Comparison of ENCODE assay signal across 21 cellular contexts in genomic region chr4:36227913-36228312, GRCh38. TPM values are rescaled to one million over a fixed set of nuclear protein-coding genes. Genes with fewer than 3 reads are reported as not detected.
DNase-seq lines count a peak whose midpoint lies in the region; ATAC-seq and TF ChIP-seq lines count a peak whose summit lies in the region.
"Had no signal": no experiment of that assay in that cellular context is flagged by ENCODE, and none has a peak within 500 bp of the region (broad histone marks: within the 10 kb centered on the region; RNA-seq: fewer than 3 reads in every experiment).

No MANE protein-coding gene starts in this region.

- no peaks in the 10 kb centered on the region for H3F3A ChIP-seq in OCI-LY1 (ENCODE audit: insufficient read depth, low read length)

- H3K4me1 ChIP-seq in OCI-LY1 (ENCODE audit: insufficient read depth, low read length, severe bottlenecking), result peaks cover 63% of the 10 kb centered on the region

- H3K27me3 ChIP-seq in OCI-LY1 (ENCODE audit: insufficient read depth, low read length) (no peaks in the 10 kb centered on the region), dorsolateral prefrontal cortex (no peaks in the 10 kb centered on the region)

- TF ChIP-seq CTCF in OCI-LY1 (IDR thresholded peaks at IDR 0.05; ENCODE audit: low read length), result no peak
- no peak for TF ChIP-seq CTCF in dorsolateral prefrontal cortex (IDR thresholded peaks at IDR 0.05 in 54 of 56, conservative IDR thresholded peaks at IDR 0.05 in 2 of 56; ENCODE audit: low read depth in 1 of 56, partially characterized antibody in 56 of 56)
- no peak for TF ChIP-seq CTCF in nephron progenitor cell (IDR thresholded peaks at IDR 0.05)

- H4K20me1 ChIP-seq in OCI-LY1 (ENCODE audit: insufficient read depth, low read length), result no peaks in the 10 kb centered on the region

- no peaks in the 10 kb centered on the region for H3K9me2 ChIP-seq in OCI-LY1 (ENCODE audit: low read depth, low read length)

- no peaks in the 10 kb centered on the region for H3K9me3 ChIP-seq in OCI-LY1 (ENCODE audit: low read length)

- H2AFZ ChIP-seq in OCI-LY1 (ENCODE audit: low read length), result no peak overlapping the region

- H3K27ac Mint-ChIP-seq in activated naive CD4-positive, alpha-beta T cell treated with anti-CD3 and anti-CD28 coated beads for 36 hours, result peak overlapping the region; percentile 0
- no peak overlapping the region for H3K27ac Mint-ChIP-seq in activated naive CD4-positive, alpha-beta T cell treated with anti-CD3 and anti-CD28 coated beads, Interleukin-2, amount 10 ng/mL, durations not matched to agents 7 days and 5 days
- no peak overlapping the region for H3K27ac Mint-ChIP-seq in nephron progenitor cell

- CTCF ChIA-PET in activated naive CD4-positive, alpha-beta T cell treated with anti-CD3 and anti-CD28 coated beads for 36 hours (lab: Charles Lee), result interaction anchor here (0.6 to 1.3 kb wide), 2 partner anchors 17 to 246 kb away, joined by 3 to 4 read pairs; partner anchors contain the start of gene ARAP2
- CTCF ChIA-PET in activated naive CD4-positive, alpha-beta T cell treated with anti-CD3 and anti-CD28 coated beads, Interleukin-2, amount 10 ng/mL, durations not matched to agents 7 days and 5 days (lab: Charles Lee), result interaction anchor here (1.0 kb wide), 1 partner anchor 17 kb away, joined by 3 read pairs; the partner anchor contains the start of gene ARAP2

- H3K4me2 ChIP-seq in OCI-LY1 (ENCODE audit: low read length), result peak overlapping the region; percentile 12; the same call in 1 of the 2 replicates

- peaks cover 4% of the 10 kb centered on the region for H3K9me3 Mint-ChIP-seq in activated naive CD4-positive, alpha-beta T cell treated with anti-CD3 and anti-CD28 coated beads for 36 hours
- peaks cover 3% of the 10 kb centered on the region for H3K9me3 Mint-ChIP-seq in activated naive CD4-positive, alpha-beta T cell treated with anti-CD3 and anti-CD28 coated beads, Interleukin-2, amount 10 ng/mL, durations not matched to agents 7 days and 5 days
- H3K9me3 Mint-ChIP-seq in nephron progenitor cell, result no peaks in the 10 kb centered on the region

- no peak overlapping the region for H3K9ac ChIP-seq in OCI-LY1 (ENCODE audit: low read length)

- H3K4me3 ChIP-seq in OCI-LY1 (ENCODE audit: low read depth, low read length, poor library complexity, severe bottlenecking), result no peak overlapping the region
- peak overlapping the region in 49 of 59 donors; percentile 1 to 55 (median 31) for H3K4me3 ChIP-seq in dorsolateral prefrontal cortex

- no peak for ATAC-seq in GM21717 (IDR thresholded peaks at IDR 0.05; ENCODE audit: unreplicated experiment)

- peaks cover 27% of the 10 kb centered on the region; the same call in 1 of the 2 replicates for H3K36me3 ChIP-seq in OCI-LY1 (ENCODE audit: insufficient read depth, low read length)

- H3K36me3 Mint-ChIP-seq in activated naive CD4-positive, alpha-beta T cell treated with anti-CD3 and anti-CD28 coated beads for 36 hours (ENCODE audit: low read depth), result peaks cover 9% of the 10 kb centered on the region
- H3K36me3 Mint-ChIP-seq in activated naive CD4-positive, alpha-beta T cell treated with anti-CD3 and anti-CD28 coated beads, Interleukin-2, amount 10 ng/mL, durations not matched to agents 7 days and 5 days, result peaks cover 36% of the 10 kb centered on the region
- H3K36me3 Mint-ChIP-seq in nephron progenitor cell (ENCODE audit: low read depth), result no peaks in the 10 kb centered on the region

- peaks cover 60% of the 10 kb centered on the region for H3K4me1 Mint-ChIP-seq in activated naive CD4-positive, alpha-beta T cell treated with anti-CD3 and anti-CD28 coated beads for 36 hours (ENCODE audit: low read depth)
- H3K4me1 Mint-ChIP-seq in activated naive CD4-positive, alpha-beta T cell treated with anti-CD3 and anti-CD28 coated beads, Interleukin-2, amount 10 ng/mL, durations not matched to agents 7 days and 5 days, result peaks cover 19% of the 10 kb centered on the region
- peaks cover 5% of the 10 kb centered on the region for H3K4me1 Mint-ChIP-seq in nephron progenitor cell

- H3K79me2 ChIP-seq in OCI-LY1 (ENCODE audit: insufficient read depth, low read length), result peaks cover 95% of the 10 kb centered on the region

- no peak overlapping the region for H3K4me3 Mint-ChIP-seq in activated naive CD4-positive, alpha-beta T cell treated with anti-CD3 and anti-CD28 coated beads for 36 hours
- H3K4me3 Mint-ChIP-seq in activated naive CD4-positive, alpha-beta T cell treated with anti-CD3 and anti-CD28 coated beads, Interleukin-2, amount 10 ng/mL, durations not matched to agents 7 days and 5 days, result no peak overlapping the region
- no peak overlapping the region for H3K4me3 Mint-ChIP-seq in nephron progenitor cell

- H3K27ac ChIP-seq in OCI-LY1 (ENCODE audit: low read depth, low read length, poor library complexity, severe bottlenecking) (no peak overlapping the region), dorsolateral prefrontal cortex (peak overlapping the region in 58 of 59 donors; percentile 7 to 99 (median 86)), temporal lobe (ENCODE audit: low read depth, low read length) (peak overlapping the region; percentile 14)
- H3K27ac ChIP-seq: C4-2B had no signal

- no peak for DNase-seq in activated naive CD4-positive, alpha-beta T cell treated with anti-CD3 and anti-CD28 coated beads for 36 hours
- no peak for DNase-seq in activated naive CD4-positive, alpha-beta T cell treated with anti-CD3 and anti-CD28 coated beads, Interleukin-2, amount 10 ng/mL, durations not matched to agents 7 days and 5 days
- DNase-seq in dorsolateral prefrontal cortex, result no peak
- no peak for DNase-seq in NCI-H2171 treated with DMSO at 0.1 percent for 48 hours (lab: John Stamatoyannopoulos, UW)
- no peak for DNase-seq in nephron progenitor cell
- DNase-seq: Calu3, DMS53, H7, IMR-90, Karpas-422, MM.1S, NCI-H1092 treated with DMSO at 0.1 percent for 48 hours, NCI-H2081 treated with DMSO at 0.1 percent for 48 hours, NCI-H510A treated with DMSO at 0.1 percent for 48 hours, NCI-H82 had no signal

- intact Hi-C loops in activated naive CD4-positive, alpha-beta T cell treated with anti-CD3 and anti-CD28 coated beads for 36 hours (cut with micrococcal nuclease), result no loop called here
- intact Hi-C loops in dorsolateral prefrontal cortex (cut with DNase I), result no loop called here

- no peaks in the 10 kb centered on the region for H3K27me3 Mint-ChIP-seq in activated naive CD4-positive, alpha-beta T cell treated with anti-CD3 and anti-CD28 coated beads for 36 hours (ENCODE audit: low read depth)
- no peaks in the 10 kb centered on the region for H3K27me3 Mint-ChIP-seq in activated naive CD4-positive, alpha-beta T cell treated with anti-CD3 and anti-CD28 coated beads, Interleukin-2, amount 10 ng/mL, durations not matched to agents 7 days and 5 days
- H3K27me3 Mint-ChIP-seq in nephron progenitor cell (ENCODE audit: low read depth, poor library complexity), result peaks cover under 1% of the 10 kb centered on the region

RNA-seq across cellular contexts. Expression of gene ARAP2, which starts 16.4 kb away (rescaled TPM):
- total RNA-seq in activated naive CD4-positive, alpha-beta T cell treated with anti-CD3 and anti-CD28 coated beads for 36 hours, result 10 to 100 TPM; 29.6 to 38.2 TPM
- total RNA-seq in dorsolateral prefrontal cortex (100 to 1,000 TPM in 119 of 120 experiments, 10 to 100 TPM in 1; 87.3 to 271 (median 162) TPM), temporal lobe (55.1 TPM)

RNA-seq across cellular contexts. Expression of gene DTHD1, which starts 53.5 kb away (rescaled TPM):
- under 1 TPM; 0.17 to 0.25 TPM for total RNA-seq in activated naive CD4-positive, alpha-beta T cell treated with anti-CD3 and anti-CD28 coated beads for 36 hours
- total RNA-seq in dorsolateral prefrontal cortex (1 to 10 TPM in 43 of 120 experiments, under 1 TPM in 69, not detected in 8; 0.13 to 4.1 (median 0.81) TPM), temporal lobe (0.74 TPM)
- total RNA-seq: A172, Calu3, H7, HT1080, IMR-90 had no signal
